ENCODE assay signal across 8 cellular contexts in genomic region chrX:53224860-53225797, GRCh38. TPM values are rescaled to one million over a fixed set of nuclear protein-coding genes. Genes with fewer than 3 reads are reported as not detected.
A peak's percentile ranks its signal among the peaks of the same experiment; 100 is the strongest.
DNase-seq lines count a peak whose midpoint lies in the region; ATAC-seq, FAIRE-seq and TF ChIP-seq lines count a peak whose summit lies in the region.

KDM5C (minus strand) TSS chrX:53225207; CDS start chrX:53224889, 318 bp downstream.

- POLR2A ChIA-PET in CD4-positive, alpha-beta memory T cell (lab: Charles Lee; ENCODE audit: partially characterized antibody) = interaction anchor here (0.6 to 1.5 kb wide), 21 partner anchors 8 to 1215 kb away, joined by 3 to 12 read pairs (median 4); partner anchors contain the start of genes PHF8, RIBC1, SMC1A and TSPYL2
- POLR2A ChIA-PET in H1 (lab: Charles Lee; ENCODE audit: partially characterized antibody) = interaction anchor here (0.7 to 1.7 kb wide), 17 partner anchors 9 to 197 kb away, joined by 3 to 9 read pairs (median 4); partner anchors contain the start of genes RIBC1, SMC1A and TSPYL2

- H3K9ac ChIP-seq in H1 (replicated peaks in 1 of 4; ENCODE audit: extremely low read depth in 1 of 4, low read depth in 3 of 4, low read length in 3 of 4) (peak within 1 kb of the TSS; percentile 92 to 98 (median 97)), mesenchymal stem cell (ENCODE audit: low read length) (peak within 1 kb of the TSS; percentile 100)

- no peak within 1 kb of the TSS for H2BK15ac ChIP-seq in H1 (ENCODE audit: low read length)
- peak within 1 kb of the TSS; percentile 69 for H2BK15ac ChIP-seq in mesenchymal stem cell (ENCODE audit: low read depth, poor library complexity, severe bottlenecking)

- no peak within 1 kb of the TSS for H3K4ac ChIP-seq in H1 (replicated peaks; ENCODE audit: insufficient read length, low read depth, low read length)
- H3K4ac ChIP-seq in mesenchymal stem cell (ENCODE audit: low read depth in 1 of 2, low read length in 2 of 2) = peak within 1 kb of the TSS; percentile 81 to 94

- peak within 1 kb of the TSS; percentile 98 for H3K56ac ChIP-seq in H1 (replicated peaks; ENCODE audit: insufficient read length, low read depth, low read length)

- H2AK5ac ChIP-seq in H1 (ENCODE audit: low read depth, low read length) (no peak within 1 kb of the TSS), mesenchymal stem cell (ENCODE audit: low read length, severe bottlenecking) (no peak within 1 kb of the TSS)

- H3K4me3 ChIP-seq in CD4-positive, alpha-beta memory T cell (ENCODE audit: low read length in 2 of 2) = peak within 1 kb of the TSS; percentile 65 to 88
- H3K4me3 ChIP-seq in H1 (ENCODE audit: extremely low read depth in 1 of 4, insufficient read depth in 2 of 4, low read depth in 3 of 4, low read length in 4 of 4) (peak within 1 kb of the TSS; percentile 81 to 100 (median 90)), mesenchymal stem cell (ENCODE audit: insufficient read depth in 1 of 2, low read depth in 1 of 2, low read length in 2 of 2) (peak within 1 kb of the TSS; percentile 79 to 92)

- H3K4me2 ChIP-seq in H1 (ENCODE audit: insufficient read depth in 1 of 2, low read depth in 2 of 2, low read length in 2 of 2) (peak within 1 kb of the TSS; percentile 73 to 89), mesenchymal stem cell (ENCODE audit: low read length, poor library complexity, severe bottlenecking) (peak within 1 kb of the TSS; percentile 75)

- H3K79me2 ChIP-seq in H1 (ENCODE audit: control insufficient read depth in 1 of 2, insufficient read depth in 2 of 2, low read length in 2 of 2) = peaks cover 25 to 43% of the 10 kb centered on the region in 2 experiments

- H3K79me1 ChIP-seq in H1 (ENCODE audit: low read depth, low read length) = no peaks in the 10 kb centered on the region; the same call in none of the 2 replicates
- no peaks in the 10 kb centered on the region for H3K79me1 ChIP-seq in mesenchymal stem cell (replicated peaks; ENCODE audit: low read length, poor library complexity, severe bottlenecking)

- H3K27ac ChIP-seq in CD4-positive, alpha-beta memory T cell (ENCODE audit: low read depth, low read length) = peak within 1 kb of the TSS; percentile 97
- H3K27ac ChIP-seq in H1 (ENCODE audit: low read depth, low read length) = peak within 1 kb of the TSS; percentile 99
- H3K27ac ChIP-seq in mesenchymal stem cell (ENCODE audit: low read length, poor library complexity, severe bottlenecking) = peak within 1 kb of the TSS; percentile 94

- H3K4me1 Mint-ChIP-seq in CD4-positive, alpha-beta memory T cell = peaks cover 24 to 52% (median 39%) of the 10 kb centered on the region in 4 donors

- peak within 1 kb of the TSS; percentile 97 for H3K14ac ChIP-seq in H1 (ENCODE audit: insufficient read length)
- H3K14ac ChIP-seq in mesenchymal stem cell (ENCODE audit: low read length in 2 of 2) = peak within 1 kb of the TSS in 1 of 2 experiments; percentile 91

- H3K27me3 Mint-ChIP-seq in CD4-positive, alpha-beta memory T cell = peaks cover 0 to 2% of the 10 kb centered on the region in 2 donors

- peak within 1 kb of the TSS; percentile 100 for H2AFZ ChIP-seq in H1 (ENCODE audit: low read length)
- peak within 1 kb of the TSS; percentile 85 for H2AFZ ChIP-seq in mesenchymal stem cell (ENCODE audit: low read depth, low read length)

- H4K91ac ChIP-seq in H1 (replicated peaks; ENCODE audit: insufficient read length, low read length) (peak within 1 kb of the TSS; percentile 81), mesenchymal stem cell (ENCODE audit: low read length) (peak within 1 kb of the TSS; percentile 80)

- peak within 1 kb of the TSS; percentile 98 to 100 (median 99) for H3K27ac Mint-ChIP-seq in CD4-positive, alpha-beta memory T cell

- intact Hi-C loops in CD4-positive, alpha-beta memory T cell (cut with micrococcal nuclease) = loop anchor here (2.0 to 10.0 kb wide), 4 partner anchors 133 to 1580 kb away; partner anchors contain the start of genes KANTR, MAGED2, RIBC1 and SMC1A

- H4K20me1 ChIP-seq in H1 (replicated peaks in 1 of 2; ENCODE audit: control insufficient read depth in 1 of 2, insufficient read depth in 2 of 2, low read length in 2 of 2) = peaks cover 5 to 14% of the 10 kb centered on the region in 2 experiments

- TF ChIP-seq POLR2A in H1 (IDR thresholded peaks at IDR 0.05; ENCODE audit: control extremely low read depth in 1 of 2, low read depth in 2 of 2, low read length in 2 of 2) = peak; percentile 80 to 90

- TF ChIP-seq EP300 in H1 (IDR thresholded peaks at IDR 0.05; ENCODE audit: borderline replicate concordance in 1 of 2, low read depth in 2 of 2, low read length in 2 of 2) = no peak

- H3K18ac ChIP-seq in H1 (ENCODE audit: extremely low read depth, low read length) (peak within 1 kb of the TSS; percentile 90), mesenchymal stem cell (ENCODE audit: low read depth in 1 of 2, low read length in 2 of 2) (peak within 1 kb of the TSS; percentile 79 to 98)

- peak; percentile 78 for FAIRE-seq in H1 (lab: Jason Lieb, UNC)

- peak; percentile 90 to 96 (median 96) for DNase-seq in CD4-positive, alpha-beta memory T cell
- DNase-seq in HT1080 (ENCODE audit: low read depth) = peak; percentile 74
- peak; percentile 86 for DNase-seq in NOMO-1 treated with DMSO at 0.1 percent for 48 hours (lab: John Stamatoyannopoulos, UW; ENCODE audit: unreplicated experiment)
- peak; percentile 83 to 91 for DNase-seq in activated CD8-positive, alpha-beta memory T cell treated with anti-CD3 and anti-CD28 coated beads for 4 hours (ENCODE audit: low read depth in 2 of 2)
- peak; percentile 53 to 80 for DNase-seq in H1 (ENCODE audit: low read depth in 1 of 2, low spot score in 2 of 2)
- peak; percentile 94 for DNase-seq in mesenchymal stem cell
- DNase-seq in stimulated activated CD8-positive, alpha-beta memory T cell treated with anti-CD3 and anti-CD28 coated beads, Interleukin-12 subunit alpha, Interleukin-12 subunit beta, amount 100 ng/mL, for 4 hours (ENCODE audit: low read depth) = peak; percentile 86

- H3K9me3 ChIP-seq in CD4-positive, alpha-beta memory T cell (ENCODE audit: control insufficient read depth in 1 of 2, low read length in 2 of 2) = no peaks in the 10 kb centered on the region
- H3K9me3 ChIP-seq in H1 (ENCODE audit: insufficient read depth in 2 of 2, low read depth in 1 of 2, low read length in 1 of 2) (no peaks in the 10 kb centered on the region), mesenchymal stem cell (ENCODE audit: control insufficient read depth, low read length) (no peaks in the 10 kb centered on the region)

- TF ChIP-seq CTCF in H1 (IDR thresholded peaks at IDR 0.05; ENCODE audit: control extremely low read depth in 1 of 3, insufficient read depth in 1 of 3, low read depth in 1 of 3, low read length in 3 of 3) = no peak

- H4K8ac ChIP-seq in H1 (ENCODE audit: extremely low read depth, insufficient read depth, low read length) (peak within 1 kb of the TSS; percentile 98), mesenchymal stem cell (ENCODE audit: low read length) (peak within 1 kb of the TSS; percentile 98)

- no peak within 1 kb of the TSS for H2BK20ac ChIP-seq in H1 (ENCODE audit: low read length)

- peak; percentile 34 for ATAC-seq in GM19468 (IDR thresholded peaks at IDR 0.05; ENCODE audit: extremely low read depth, unreplicated experiment)

- TF ChIP-seq RAD21 in H1 (IDR thresholded peaks at IDR 0.05 in 1 of 2, conservative IDR thresholded peaks at IDR 0.05 in 1 of 2; ENCODE audit: low read depth in 2 of 2, low read length in 2 of 2) = no peak

- H2BK120ac ChIP-seq in H1 (replicated peaks; ENCODE audit: low read depth, low read length) (no peak within 1 kb of the TSS), mesenchymal stem cell (ENCODE audit: low read depth, low read length) (peak within 1 kb of the TSS; percentile 34)

- H3K36me3 Mint-ChIP-seq in CD4-positive, alpha-beta memory T cell = peaks cover 17 to 25% of the 10 kb centered on the region in 2 donors

- H3K4me3 Mint-ChIP-seq in CD4-positive, alpha-beta memory T cell = peak within 1 kb of the TSS; percentile 97 to 100 (median 99)

- H3K4me1 ChIP-seq in CD4-positive, alpha-beta memory T cell (ENCODE audit: insufficient read depth, low read length) = peaks cover 35% of the 10 kb centered on the region
- H3K4me1 ChIP-seq in H1 (replicated peaks in 1 of 4; ENCODE audit: control insufficient read depth in 3 of 4, insufficient read depth in 4 of 4, low read length in 3 of 4) = peaks cover 0 to 3% (median 1%) of the 10 kb centered on the region in 4 experiments; a peak in 4 of 7 replicates
- peaks cover 19% of the 10 kb centered on the region for H3K4me1 ChIP-seq in mesenchymal stem cell (ENCODE audit: control insufficient read depth, insufficient read depth, low read depth, low read length)

- H2BK12ac ChIP-seq in H1 (ENCODE audit: low read depth, low read length) (peak within 1 kb of the TSS; percentile 84; the same call in 1 of the 2 replicates), mesenchymal stem cell (ENCODE audit: low read length in 2 of 2) (no peak within 1 kb of the TSS)

- H4K5ac ChIP-seq in H1 (ENCODE audit: insufficient read length, low read depth, low read length) = peak within 1 kb of the TSS; percentile 76

- CTCF ChIA-PET in CD4-positive, alpha-beta memory T cell (lab: Charles Lee; ENCODE audit: partially characterized antibody) = interaction anchor here (1.0 kb wide), 1 partner anchor 153 kb away, joined by 3 read pairs; no protein-coding TSS in a partner anchor
- CTCF ChIA-PET in H1 (lab: Charles Lee; ENCODE audit: partially characterized antibody) = interaction anchor here (0.8 to 1.8 kb wide), 3 partner anchors 34 to 429 kb away, joined by 3 to 4 read pairs (median 4); no protein-coding TSS in a partner anchor

- peaks cover 4% of the 10 kb centered on the region for H3K36me3 ChIP-seq in CD4-positive, alpha-beta memory T cell (ENCODE audit: insufficient read depth, low read length)
- H3K36me3 ChIP-seq in H1 (ENCODE audit: control insufficient read depth in 2 of 4, insufficient read depth in 4 of 4, low read length in 3 of 4) (peaks cover 0 to 13% (median 3%) of the 10 kb centered on the region in 4 experiments; a peak in 4 of 8 replicates), mesenchymal stem cell (ENCODE audit: control insufficient read depth in 1 of 2, insufficient read depth in 2 of 2, low read depth in 1 of 2, low read length in 2 of 2) (peaks cover 10 to 23% of the 10 kb centered on the region in 2 experiments)

- H3K23ac ChIP-seq in H1 (ENCODE audit: insufficient read length) (no peak within 1 kb of the TSS), mesenchymal stem cell (ENCODE audit: low read length in 2 of 2) (no peak within 1 kb of the TSS)

- H3K23me2 ChIP-seq in H1 (ENCODE audit: low read depth, low read length) = no peaks in the 10 kb centered on the region; the same call in 1 of the 2 replicates

- H3K27me3 ChIP-seq in CD4-positive, alpha-beta memory T cell (ENCODE audit: insufficient read depth, low read length) = no peaks in the 10 kb centered on the region
- no peaks in the 10 kb centered on the region for H3K27me3 ChIP-seq in H1 (replicated peaks in 1 of 4; ENCODE audit: control insufficient read depth in 3 of 4, extremely low read depth in 1 of 4, insufficient read depth in 3 of 4, low read length in 3 of 4)
- peaks cover 0 to 13% of the 10 kb centered on the region in 2 experiments for H3K27me3 ChIP-seq in mesenchymal stem cell (ENCODE audit: control insufficient read depth in 1 of 2, insufficient read depth in 1 of 2, low read length in 2 of 2)

- WGBS in H1 (ENCODE audit: extremely low coverage in 1 of 2, insufficient coverage in 1 of 2, insufficient read length in 1 of 2, insufficient replicate concordance in 2 of 2, low coverage in 1 of 2, low lambda C conversion rate in 2 of 2, missing lambda C conversion rate in 1 of 2), 2 experiments = 2% methylated on average over 17 of the region's 67 CpGs; no CpG with 5 or more reads in 1 of the 2 experiments
- 1% methylated on average over 25 of the region's 67 CpGs for WGBS in mesenchymal stem cell

- H2BK5ac ChIP-seq in H1 (ENCODE audit: low read depth, low read length) = peak within 1 kb of the TSS; percentile 99
- peak within 1 kb of the TSS; percentile 96 for H2BK5ac ChIP-seq in mesenchymal stem cell (ENCODE audit: low read depth, low read length, poor library complexity, severe bottlenecking)

- H3K9me3 Mint-ChIP-seq in CD4-positive, alpha-beta memory T cell = peaks cover 0 to 7% (median 0%) of the 10 kb centered on the region in 8 donors

RNA-seq across cellular contexts. Expression of gene KDM5C, which starts in this region (rescaled TPM):
- 100 to 1,000 TPM; 120 to 127 TPM for total RNA-seq in CD4-positive, alpha-beta memory T cell
- 10 to 100 TPM in 1 of 2 donors, 1 to 10 TPM in 1; 8.0 to 26.2 TPM for polyA plus RNA-seq in CD4-positive, alpha-beta memory T cell
- 50.7 and 57.2 TPM in 2 replicates for total RNA-seq in HT1080 (2014; rRNA removed; shearing (Covaris generic))
- polyA plus RNA-seq in HT1080 (2015; cell fraction: cytosol; rRNA removed) = 33.3 and 38.8 TPM in 2 replicates
- polyA plus RNA-seq in HT1080 (2015; cell fraction: nucleus; rRNA removed) = 104 and 109 TPM in 2 replicates
- total RNA-seq in H1 (2021; fragmentation: NEBNext Ultra II Directional; extraction: Animal tissue kit (Norgen Biotek cat#: 25700)) = 82.2 and 88.5 TPM in 2 replicates
- 42.4 and 57.0 TPM in 2 replicates for polyA plus RNA-seq in H1 (2011; rRNA removed)
- 47.7 TPM for polyA plus RNA-seq in H1 (2011; cell fraction: cytosol; rRNA removed)
- polyA plus RNA-seq in H1 (2011; cell fraction: nucleus; rRNA removed) = 191 TPM
- 49.8 to 64.6 TPM (median 55.3 TPM) in 4 replicates for polyA plus RNA-seq in H1 (2012, experiment 1 of 2)
- polyA plus RNA-seq in H1 (2012, experiment 2 of 2) = 39.7 TPM
- 28.4 TPM for polyA plus RNA-seq in H1 (2013, experiment 1 of 2)
- polyA plus RNA-seq in H1 (2013, experiment 2 of 2) = 25.1 TPM
- polyA minus RNA-seq in H1 (2011; rRNA and poly(A)+ RNA removed) = 108 and 121 TPM in 2 replicates
- polyA minus RNA-seq in H1 (2011; cell fraction: cytosol; rRNA and poly(A)+ RNA removed) = 62.6 TPM
- 98.8 TPM for polyA minus RNA-seq in H1 (2011; cell fraction: nucleus; rRNA and poly(A)+ RNA removed)
- 24.8 TPM for polyA plus RNA-seq in mesenchymal stem cell (2013, experiment 1 of 2)
- 24.4 TPM for polyA plus RNA-seq in mesenchymal stem cell (2013, experiment 2 of 2)

Comparison
In these comparisons a context has a peak if more than half of its experiments do, and no peak if none do; other contexts are left out.
1. Peak in every context shown above with its lines: DNase-seq, ATAC-seq, H3K4me3 ChIP-seq and H3K27ac ChIP-seq.